In the genomic region with DNA sequence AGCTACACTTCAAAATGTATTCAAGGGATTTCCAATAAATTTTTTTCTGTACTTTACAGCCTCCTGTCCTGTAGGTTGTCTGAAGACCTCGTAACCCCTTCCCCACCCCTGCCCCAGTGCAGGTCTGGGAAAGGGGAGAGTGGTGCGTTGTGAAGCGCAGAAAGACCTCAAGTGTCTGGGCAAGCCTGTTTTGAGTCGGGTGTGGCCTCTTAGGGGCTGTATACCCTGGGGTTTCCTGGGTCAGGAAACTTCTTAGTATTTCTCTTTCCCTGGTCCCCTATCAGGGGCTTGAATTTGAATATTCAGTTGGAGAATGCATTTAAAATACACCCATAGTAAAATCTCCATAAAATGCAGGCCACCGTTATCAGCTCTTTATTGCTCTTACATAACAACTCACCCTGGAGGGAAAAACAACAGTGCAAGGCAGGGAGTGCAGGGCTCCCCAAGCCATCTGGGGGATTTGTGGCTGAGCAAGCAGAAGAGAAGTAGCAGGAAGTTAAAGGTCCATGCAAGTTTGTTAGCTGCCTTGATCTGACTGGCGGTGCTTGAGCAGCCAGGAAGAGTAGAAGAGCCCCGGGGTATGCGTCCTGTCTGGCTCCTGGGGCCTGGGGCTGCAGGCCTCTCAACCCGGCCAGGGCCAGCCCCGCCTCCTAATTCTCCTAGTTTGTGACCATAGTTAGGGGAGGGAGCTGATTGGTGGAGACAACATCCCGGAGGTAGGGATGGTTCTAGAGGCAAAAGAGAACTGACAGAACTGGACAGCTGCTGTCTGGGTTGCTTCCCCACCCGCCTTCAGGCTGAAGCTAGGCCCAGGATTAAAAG, we compare ENCODE assay signal across 9 cellular contexts. TPM values are rescaled to one million over a fixed set of nuclear protein-coding genes. Genes with fewer than 3 reads are reported as not detected.
DNase-seq lines count a peak whose midpoint lies in the region; ATAC-seq, FAIRE-seq and TF ChIP-seq lines count a peak whose summit lies in the region.
"Had no signal": no experiment of that assay in that cellular context is flagged by ENCODE, and none has a peak within 500 bp of the region (broad histone marks: within the 10 kb centered on the region; RNA-seq: fewer than 3 reads in every experiment).

No MANE protein-coding gene starts in this region.

- dilution Hi-C loops in keratinocyte (cut with MboI; ENCODE audit: extremely low pct_ligation_motif_present, low sequenced_read_pairs), result no loop called here

- H2AFZ ChIP-seq in keratinocyte (ENCODE audit: control insufficient read depth, low read length), result peak overlapping the region; percentile 59

- peak overlapping the region; percentile 79 for H3K27ac ChIP-seq in keratinocyte (ENCODE audit: control insufficient read depth, insufficient read depth, low read length)
- peak overlapping the region; percentile 87 for H3K27ac ChIP-seq in suprapubic skin
- H3K27ac ChIP-seq: C4-2B had no signal

- TF ChIP-seq CTCF in keratinocyte (optimal IDR thresholded peaks at IDR 0.05 in 1 of 3, IDR thresholded peaks at IDR 0.05 in 1 of 3, conservative IDR thresholded peaks at IDR 0.05 in 1 of 3; ENCODE audit: extremely low read depth in 1 of 3, insufficient read depth in 2 of 3, low read length in 3 of 3) (no peak), suprapubic skin (IDR thresholded peaks at IDR 0.05) (no peak)

- peak; percentile 59 for FAIRE-seq in keratinocyte (lab: Jason Lieb, UNC)

- TF ChIP-seq EP300 in suprapubic skin (IDR thresholded peaks at IDR 0.05), result no peak

- no peak for TF ChIP-seq POLR2A in suprapubic skin (IDR thresholded peaks at IDR 0.05)

- peak overlapping the region; percentile 30 for H3K4me2 ChIP-seq in keratinocyte (ENCODE audit: control insufficient read depth, extremely low read depth, insufficient read depth, low read depth, low read length)

- H3K36me3 ChIP-seq in keratinocyte (ENCODE audit: control insufficient read depth in 2 of 2, extremely low read depth in 1 of 2, insufficient read depth in 2 of 2, low read length in 2 of 2), result peaks cover 27 to 35% of the 10 kb centered on the region in 2 experiments
- peaks cover 76% of the 10 kb centered on the region for H3K36me3 ChIP-seq in suprapubic skin

- H3K27me3 ChIP-seq in keratinocyte (ENCODE audit: control insufficient read depth, extremely low read depth, insufficient read depth, low read length) (no peaks in the 10 kb centered on the region), suprapubic skin (no peaks in the 10 kb centered on the region)

- WGBS in suprapubic skin, result 25% methylated on average over 10 of the region's 12 CpGs

- DNase-seq in activated CD4-positive, alpha-beta T cell treated with anti-CD3 and anti-CD28 coated beads, Interleukin-2, amount 50 U/mL, for 1 hour, result peak; percentile 16
- DNase-seq in activated CD4-positive, alpha-beta T cell treated with anti-CD3 and anti-CD28 coated beads, Interleukin-2, amount 50 U/mL, for 4 hours, result no peak
- peak; percentile 75 for DNase-seq in amniotic epithelial cell (ENCODE audit: low read depth)
- DNase-seq in keratinocyte (ENCODE audit: low read depth, low spot score), result no peak
- peak in 1 of 2 donors; percentile 53 for DNase-seq in suprapubic skin (ENCODE audit: low spot score in 2 of 2)
- no peak for DNase-seq in DMS79 (lab: John Stamatoyannopoulos, UW)
- no peak for DNase-seq in NCI-H2081 treated with DMSO at 0.1 percent for 48 hours (lab: John Stamatoyannopoulos, UW)

- H3K9me1 ChIP-seq in keratinocyte (ENCODE audit: control insufficient read depth, extremely low read depth, insufficient read depth, low read length), result no peaks in the 10 kb centered on the region

- ATAC-seq in HG02981 (IDR thresholded peaks at IDR 0.05; ENCODE audit: unreplicated experiment), result no peak

- peak overlapping the region; percentile 67 for H3K9ac ChIP-seq in keratinocyte (ENCODE audit: control insufficient read depth, extremely low read depth, insufficient read depth, low read length)

- H3K4me3 ChIP-seq in keratinocyte (ENCODE audit: control insufficient read depth in 2 of 3, extremely low read depth in 1 of 3, insufficient read depth in 2 of 3, low read depth in 1 of 3, low read length in 3 of 3) (no peak overlapping the region), suprapubic skin (no peak overlapping the region)

- no peaks in the 10 kb centered on the region for H3K9me3 ChIP-seq in keratinocyte (ENCODE audit: control insufficient read depth, low read depth, low read length)
- H3K9me3 ChIP-seq in suprapubic skin, result no peaks in the 10 kb centered on the region

- H3K4me1 ChIP-seq in keratinocyte (ENCODE audit: control insufficient read depth, extremely low read depth, insufficient read depth, low read length) (peaks cover 20% of the 10 kb centered on the region), suprapubic skin (peaks cover 41% of the 10 kb centered on the region)

- H3K79me2 ChIP-seq in keratinocyte (ENCODE audit: control insufficient read depth, insufficient read depth, low read length), result no peaks in the 10 kb centered on the region

- H4K20me1 ChIP-seq in keratinocyte (ENCODE audit: control insufficient read depth, extremely low read depth, insufficient read depth, low read length), result no peaks in the 10 kb centered on the region

RNA-seq across cellular contexts. Expression of gene ARHGAP1, which starts 25.7 kb away (rescaled TPM):
- 19.5 to 27.4 TPM (median 22.8 TPM) in 3 replicates for polyA plus RNA-seq in keratinocyte
- 14.4 TPM for polyA plus RNA-seq in keratinocyte (2011; ENCODE audit: low read depth)
- polyA plus RNA-seq in keratinocyte (2011; cell fraction: cytosol; rRNA removed), result 32.9 and 43.9 TPM in 2 replicates
- 47.3 and 65.7 TPM in 2 replicates for polyA plus RNA-seq in keratinocyte (2011; cell fraction: nucleus; rRNA removed)
- polyA plus RNA-seq in keratinocyte (2012; ENCODE audit: low replicate concordance), result 41.7 and 60.4 TPM in 2 replicates
- polyA minus RNA-seq in keratinocyte, result 98.4 to 212 TPM (median 118 TPM) in 3 replicates
- polyA minus RNA-seq in keratinocyte (2011; cell fraction: cytosol; rRNA and poly(A)+ RNA removed), result 63.3 TPM
- polyA minus RNA-seq in keratinocyte (2011; cell fraction: nucleus; rRNA and poly(A)+ RNA removed), result 42.8 and 67.6 TPM in 2 replicates
- total RNA-seq in suprapubic skin, result 10 to 100 TPM; 53.7 to 72.5 (median 68.5) TPM

RNA-seq across cellular contexts. Expression of gene ZNF408, which starts 26.2 kb away (rescaled TPM):
- 4.0 to 8.1 TPM (median 5.0 TPM) in 3 replicates for polyA plus RNA-seq in keratinocyte
- 2.3 TPM for polyA plus RNA-seq in keratinocyte (2011; ENCODE audit: low read depth)
- polyA plus RNA-seq in keratinocyte (2011; cell fraction: cytosol; rRNA removed), result 2.6 and 5.2 TPM in 2 replicates
- 8.1 and 9.8 TPM in 2 replicates for polyA plus RNA-seq in keratinocyte (2011; cell fraction: nucleus; rRNA removed)
- polyA plus RNA-seq in keratinocyte (2012; ENCODE audit: low replicate concordance), result 8.5 and 9.7 TPM in 2 replicates
- polyA minus RNA-seq in keratinocyte, result 3.7 to 14.4 TPM (median 4.3 TPM) in 3 replicates
- polyA minus RNA-seq in keratinocyte (2011; cell fraction: cytosol; rRNA and poly(A)+ RNA removed), result 7.9 TPM
- polyA minus RNA-seq in keratinocyte (2011; cell fraction: nucleus; rRNA and poly(A)+ RNA removed), result 5.7 and 6.8 TPM in 2 replicates
- total RNA-seq in suprapubic skin, result 10 to 100 TPM; 11.6 to 25.6 (median 13.7) TPM

RNA-seq across cellular contexts. Expression of gene F2, which starts 44.3 kb away (rescaled TPM):
- not detected in 3 replicates for polyA plus RNA-seq in keratinocyte
- not detected for polyA plus RNA-seq in keratinocyte (2011; ENCODE audit: low read depth)
- not detected in 2 replicates for polyA plus RNA-seq in keratinocyte (2011; cell fraction: cytosol; rRNA removed)
- 0.10 TPM in 1 of 2 replicates, not detected in the other for polyA plus RNA-seq in keratinocyte (2011; cell fraction: nucleus; rRNA removed)
- not detected in 2 replicates for polyA plus RNA-seq in keratinocyte (2012; ENCODE audit: low replicate concordance)
- polyA minus RNA-seq in keratinocyte, result 0.58 TPM in 1 of 3 replicates, not detected in the others
- polyA minus RNA-seq in keratinocyte (2011; cell fraction: cytosol; rRNA and poly(A)+ RNA removed), result not detected
- polyA minus RNA-seq in keratinocyte (2011; cell fraction: nucleus; rRNA and poly(A)+ RNA removed), result 0.85 TPM in 1 of 2 replicates, not detected in the other
- total RNA-seq in suprapubic skin, result 1 to 10 TPM in 1 of 4 donors, not detected in 3; 1.6 TPM

RNA-seq across cellular contexts. Expression of gene ATG13, which starts 57.3 kb away (rescaled TPM):
- 33.3 to 42.9 TPM (median 34.3 TPM) in 3 replicates for polyA plus RNA-seq in keratinocyte
- polyA plus RNA-seq in keratinocyte (2011; ENCODE audit: low read depth), result 18.4 TPM
- 37.5 and 50.6 TPM in 2 replicates for polyA plus RNA-seq in keratinocyte (2011; cell fraction: cytosol; rRNA removed)
- polyA plus RNA-seq in keratinocyte (2011; cell fraction: nucleus; rRNA removed), result 55.8 and 58.2 TPM in 2 replicates
- polyA plus RNA-seq in keratinocyte (2012; ENCODE audit: low replicate concordance), result 30.8 and 33.3 TPM in 2 replicates
- polyA minus RNA-seq in keratinocyte, result 67.8 to 94.6 TPM (median 94.6 TPM) in 3 replicates
- polyA minus RNA-seq in keratinocyte (2011; cell fraction: cytosol; rRNA and poly(A)+ RNA removed), result 46.0 TPM
- 30.9 and 48.6 TPM in 2 replicates for polyA minus RNA-seq in keratinocyte (2011; cell fraction: nucleus; rRNA and poly(A)+ RNA removed)
- total RNA-seq in suprapubic skin, result 10 to 100 TPM; 68.8 to 94.3 (median 90.2) TPM

RNA-seq across cellular contexts. Expression of gene HARBI1, which starts 57.6 kb away (rescaled TPM):
- polyA plus RNA-seq in keratinocyte, result 5.5 to 6.4 TPM (median 5.6 TPM) in 3 replicates
- polyA plus RNA-seq in keratinocyte (2011; ENCODE audit: low read depth), result 1.4 TPM
- 3.5 and 5.6 TPM in 2 replicates for polyA plus RNA-seq in keratinocyte (2011; cell fraction: cytosol; rRNA removed)
- 5.6 and 6.1 TPM in 2 replicates for polyA plus RNA-seq in keratinocyte (2011; cell fraction: nucleus; rRNA removed)
- 4.2 and 4.7 TPM in 2 replicates for polyA plus RNA-seq in keratinocyte (2012; ENCODE audit: low replicate concordance)
- 2.2 to 11.1 TPM (median 7.4 TPM) in 3 replicates for polyA minus RNA-seq in keratinocyte
- 2.9 TPM for polyA minus RNA-seq in keratinocyte (2011; cell fraction: cytosol; rRNA and poly(A)+ RNA removed)
- polyA minus RNA-seq in keratinocyte (2011; cell fraction: nucleus; rRNA and poly(A)+ RNA removed), result 3.4 and 7.9 TPM in 2 replicates
- total RNA-seq in suprapubic skin, result 1 to 10 TPM; 2.8 to 5.6 (median 3.5) TPM

Comparison
In these comparisons a context has a peak if more than half of its experiments do, and no peak if none do; other contexts are left out.
1. DNase-seq: peak in activated CD4-positive, alpha-beta T cell treated with anti-CD3 and anti-CD28 coated beads, Interleukin-2, amount 50 U/mL, for 1 hour (single experiment) and amniotic epithelial cell (single experiment); none in activated CD4-positive, alpha-beta T cell treated with anti-CD3 and anti-CD28 coated beads, Interleukin-2, amount 50 U/mL, for 4 hours (0 of 2), keratinocyte (single experiment), DMS79 (single experiment) and NCI-H2081 treated with DMSO at 0.1 percent for 48 hours (single experiment).